ENCODE assay signal across 7 cellular contexts in genomic region chr9:6054280-6055099, GRCh38. TPM values are rescaled to one million over a fixed set of nuclear protein-coding genes. Genes with fewer than 3 reads are reported as not detected.
DNase-seq lines count a peak whose midpoint lies in the region; ATAC-seq, FAIRE-seq and TF ChIP-seq lines count a peak whose summit lies in the region.

No MANE protein-coding gene starts in this region.

- BruUV-seq in PC-9 (replicated peaks; lab: Mats Ljungman, UMichigan) = no TSS peak

- DNase-seq in GM12864 (ENCODE audit: low read depth) = peak; percentile 48
- DNase-seq in PC-9 = peak; percentile 35 to 43
- peak; percentile 76 for DNase-seq in fibroblast of villous mesenchyme (ENCODE audit: low read depth)
- no peak for DNase-seq in osteoblast (ENCODE audit: insufficient read length, low spot score, missing footprints)
- DNase-seq in urothelium cell line (ENCODE audit: low spot score) = peak; percentile 48

- FAIRE-seq in urothelium cell line (lab: Jason Lieb, UNC) = no peak

- H3K27me3 ChIP-seq in PC-9 (ENCODE audit: insufficient read depth, low read depth) (no peaks in the 10 kb centered on the region), osteoblast (ENCODE audit: insufficient read depth, low read length) (peaks cover 3% of the 10 kb centered on the region)

- CTCF ChIA-PET in PC-9 (lab: Charles Lee) = interaction anchor here (0.5 to 2.3 kb wide), 9 partner anchors 26 to 765 kb away, joined by 3 to 13 read pairs (median 5); a partner anchor contains a TSS

- peak; percentile 81 for TF ChIP-seq CTCF in GM12864 (IDR thresholded peaks at IDR 0.05; ENCODE audit: low read depth, low read length, missing control alignments)
- TF ChIP-seq CTCF in PC-9 (conservative IDR thresholded peaks at IDR 0.05) = peak; percentile 67
- peak; percentile 83 for TF ChIP-seq CTCF in fibroblast of villous mesenchyme (IDR thresholded peaks at IDR 0.05; ENCODE audit: insufficient read depth, low read depth, low read length)
- peak; percentile 87 for TF ChIP-seq CTCF in osteoblast (IDR thresholded peaks at IDR 0.05; ENCODE audit: extremely low read depth, low read depth, low read length)

- H3K4me1 ChIP-seq in PC-9 (replicated peaks; ENCODE audit: insufficient read depth) (peaks cover 9% of the 10 kb centered on the region; the same call in 1 of the 2 replicates), osteoblast (ENCODE audit: insufficient read depth, low read length) (no peaks in the 10 kb centered on the region)

- peak; percentile 72 for ATAC-seq in activated T-helper 17 cell treated with anti-CD3 and anti-CD28 coated beads, Interleukin-2, amount 50 U/mL, for 72 hours (replicated peaks)

- peak; percentile 80 for TF ChIP-seq RAD21 in Ishikawa (IDR thresholded peaks at IDR 0.05; ENCODE audit: low read depth)

- H3K4me2 ChIP-seq in PC-9 (peak overlapping the region; percentile 26; the same call in 1 of the 2 replicates), osteoblast (ENCODE audit: insufficient read depth, low read length) (no peak overlapping the region)

- no peaks in the 10 kb centered on the region for H3K79me2 ChIP-seq in PC-9 (ENCODE audit: low read depth)
- no peaks in the 10 kb centered on the region for H3K79me2 ChIP-seq in osteoblast (ENCODE audit: insufficient read depth, low read length)

- no peaks in the 10 kb centered on the region for H3K36me3 ChIP-seq in PC-9 (ENCODE audit: low read depth)
- no peaks in the 10 kb centered on the region for H3K36me3 ChIP-seq in osteoblast (ENCODE audit: insufficient read depth, low read length)

- H3K9me3 ChIP-seq in PC-9 (ENCODE audit: insufficient read depth, low read depth) = no peaks in the 10 kb centered on the region
- no peaks in the 10 kb centered on the region for H3K9me3 ChIP-seq in osteoblast (ENCODE audit: low read depth, low read length)

- intact Hi-C loops in PC-9 (cut with micrococcal nuclease; ENCODE audit: unreplicated experiment) = loop anchor here (1.0 to 10.0 kb wide), 3 partner anchors 168 to 510 kb away; no protein-coding TSS in a partner anchor

- no peaks in the 10 kb centered on the region for H3K9me2 ChIP-seq in PC-9 (ENCODE audit: insufficient read depth)

- H4K20me1 ChIP-seq in PC-9 (ENCODE audit: insufficient read depth) (no peaks in the 10 kb centered on the region), osteoblast (ENCODE audit: insufficient read depth, low read length) (no peaks in the 10 kb centered on the region)

- H3K27ac ChIP-seq in PC-9 = no peak overlapping the region
- H3K27ac ChIP-seq in osteoblast (ENCODE audit: low read depth, low read length) = no peak overlapping the region

- H3K9me3 Mint-ChIP-seq in activated T-helper 17 cell treated with anti-CD3 and anti-CD28 coated beads, Interleukin-2, amount 50 U/mL, for 72 hours = no peaks in the 10 kb centered on the region

- 0 out of 2 replicates have a peak overlapping the region, but pooled peaks have one; percentile 17 for H2AFZ ChIP-seq in PC-9
- no peak overlapping the region for H2AFZ ChIP-seq in osteoblast (ENCODE audit: low read length)

- H3K36me3 Mint-ChIP-seq in activated T-helper 17 cell treated with anti-CD3 and anti-CD28 coated beads, Interleukin-2, amount 50 U/mL, for 72 hours (ENCODE audit: low read depth) = no peaks in the 10 kb centered on the region

- peaks cover 3% of the 10 kb centered on the region; the same call in 1 of the 2 replicates for H3F3A ChIP-seq in PC-9 (ENCODE audit: insufficient read depth, low read depth)

- no peaks in the 10 kb centered on the region for H3K27me3 Mint-ChIP-seq in activated T-helper 17 cell treated with anti-CD3 and anti-CD28 coated beads, Interleukin-2, amount 50 U/mL, for 72 hours

- H3K27ac Mint-ChIP-seq in activated T-helper 17 cell treated with anti-CD3 and anti-CD28 coated beads, Interleukin-2, amount 50 U/mL, for 72 hours = no peak overlapping the region

- POLR2A ChIA-PET in PC-9 (lab: Charles Lee; ENCODE audit: unreplicated experiment) = interaction anchor here (0.7 kb wide), 1 partner anchor 46 kb away, joined by 3 read pairs; a partner anchor contains a TSS

- H3K4me1 Mint-ChIP-seq in activated T-helper 17 cell treated with anti-CD3 and anti-CD28 coated beads, Interleukin-2, amount 50 U/mL, for 72 hours = peaks cover 5% of the 10 kb centered on the region

- no peak overlapping the region for H3K4me3 ChIP-seq in GM12864 (ENCODE audit: low read depth, low read length)
- H3K4me3 ChIP-seq in PC-9 = no peak overlapping the region
- H3K4me3 ChIP-seq in fibroblast of villous mesenchyme (ENCODE audit: low read depth, low read length) = no peak overlapping the region
- H3K4me3 ChIP-seq in osteoblast (ENCODE audit: insufficient read depth, low read length) = no peak overlapping the region

- TF ChIP-seq EP300 in Ishikawa (IDR thresholded peaks at IDR 0.05; ENCODE audit: borderline replicate concordance) = no peak

- H3K4me3 Mint-ChIP-seq in activated T-helper 17 cell treated with anti-CD3 and anti-CD28 coated beads, Interleukin-2, amount 50 U/mL, for 72 hours = no peak overlapping the region

TF ChIP-seq in Ishikawa, 13 proteins besides CTCF, POLR2A, EP300 and RAD21:
- TF ChIP-seq YY1 (IDR thresholded peaks at IDR 0.05; ENCODE audit: low read depth) (no peak), REST (IDR thresholded peaks at IDR 0.05; ENCODE audit: low read depth) (no peak), CREB1 (IDR thresholded peaks at IDR 0.05; ENCODE audit: low read depth) (no peak), CEBPB (IDR thresholded peaks at IDR 0.05) (no peak), FOXM1 (IDR thresholded peaks at IDR 0.05; ENCODE audit: borderline replicate concordance, low read depth) (no peak), ZBTB7A (IDR thresholded peaks at IDR 0.05; ENCODE audit: low read depth) (no peak), TEAD4 (IDR thresholded peaks at IDR 0.05) (no peak), TCF12 (IDR thresholded peaks at IDR 0.05; ENCODE audit: low read depth) (no peak), NFIC (IDR thresholded peaks at IDR 0.05) (no peak), TAF1 (IDR thresholded peaks at IDR 0.05; ENCODE audit: low read depth) (no peak), MAX (IDR thresholded peaks at IDR 0.05) (no peak), USF1 (IDR thresholded peaks at IDR 0.05) (no peak), EGR1 (IDR thresholded peaks at IDR 0.05) (no peak)

RNA-seq across cellular contexts. Expression of gene RANBP6, which starts 39.1 kb away (rescaled TPM):
- 7.4 and 7.9 TPM in 2 replicates for total RNA-seq in PC-9 (2021)
- total RNA-seq in activated T-helper 17 cell treated with anti-CD3 and anti-CD28 coated beads, Interleukin-2, amount 50 U/mL, for 72 hours = 10 to 100 TPM; 14.6 to 22.7 TPM
- 29.0 and 45.3 TPM in 2 replicates for total RNA-seq in fibroblast of villous mesenchyme
- total RNA-seq in osteoblast = 19.7 and 19.9 TPM in 2 replicates
